ENCODE assay signal across 2 cellular contexts in genomic region chr20:53871541-53871940, GRCh38.
TF ChIP-seq lines count a peak whose summit lies in the region.

No MANE protein-coding gene starts in this region.

TF ChIP-seq in A549, 52 proteins besides CTCF, POLR2A, EP300 and RAD21 (continued from another document):
- no peak for TF ChIP-seq REST (IDR thresholded peaks at IDR 0.05)
- no peak for TF ChIP-seq PHF8 (IDR thresholded peaks at IDR 0.05; ENCODE audit: borderline replicate concordance, low read depth)
- no peak for TF ChIP-seq KDM1A (IDR thresholded peaks at IDR 0.05; ENCODE audit: low read depth)
- no peak for TF ChIP-seq GATA3 (IDR thresholded peaks at IDR 0.05; ENCODE audit: borderline replicate concordance)
- TF ChIP-seq EHF (CRISPR knock-in tag; IDR thresholded peaks at IDR 0.05), result no peak
- TF ChIP-seq, protein P1, sequence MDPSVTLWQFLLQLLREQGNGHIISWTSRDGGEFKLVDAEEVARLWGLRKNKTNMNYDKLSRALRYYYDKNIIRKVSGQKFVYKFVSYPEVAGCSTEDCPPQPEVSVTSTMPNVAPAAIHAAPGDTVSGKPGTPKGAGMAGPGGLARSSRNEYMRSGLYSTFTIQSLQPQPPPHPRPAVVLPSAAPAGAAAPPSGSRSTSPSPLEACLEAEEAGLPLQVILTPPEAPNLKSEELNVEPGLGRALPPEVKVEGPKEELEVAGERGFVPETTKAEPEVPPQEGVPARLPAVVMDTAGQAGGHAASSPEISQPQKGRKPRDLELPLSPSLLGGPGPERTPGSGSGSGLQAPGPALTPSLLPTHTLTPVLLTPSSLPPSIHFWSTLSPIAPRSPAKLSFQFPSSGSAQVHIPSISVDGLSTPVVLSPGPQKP (IDR thresholded peaks at IDR 0.05; ENCODE audit: low read depth, low read length), result no peak
- no peak for TF ChIP-seq ZNF302 (CRISPR knock-in tag; IDR thresholded peaks at IDR 0.05)
- no peak for TF ChIP-seq HOXB5 (CRISPR knock-in tag; IDR thresholded peaks at IDR 0.05)
- no peak for TF ChIP-seq ZSCAN20 (CRISPR knock-in tag; IDR thresholded peaks at IDR 0.05)
- TF ChIP-seq CEBPB (IDR thresholded peaks at IDR 0.05), result no peak
TF ChIP-seq in A549: peak in this region for 0.

TF ChIP-seq in GM23338, 12 proteins besides CTCF, POLR2A, EP300 and RAD21 (continued from another document):
- TF ChIP-seq, protein P2, sequence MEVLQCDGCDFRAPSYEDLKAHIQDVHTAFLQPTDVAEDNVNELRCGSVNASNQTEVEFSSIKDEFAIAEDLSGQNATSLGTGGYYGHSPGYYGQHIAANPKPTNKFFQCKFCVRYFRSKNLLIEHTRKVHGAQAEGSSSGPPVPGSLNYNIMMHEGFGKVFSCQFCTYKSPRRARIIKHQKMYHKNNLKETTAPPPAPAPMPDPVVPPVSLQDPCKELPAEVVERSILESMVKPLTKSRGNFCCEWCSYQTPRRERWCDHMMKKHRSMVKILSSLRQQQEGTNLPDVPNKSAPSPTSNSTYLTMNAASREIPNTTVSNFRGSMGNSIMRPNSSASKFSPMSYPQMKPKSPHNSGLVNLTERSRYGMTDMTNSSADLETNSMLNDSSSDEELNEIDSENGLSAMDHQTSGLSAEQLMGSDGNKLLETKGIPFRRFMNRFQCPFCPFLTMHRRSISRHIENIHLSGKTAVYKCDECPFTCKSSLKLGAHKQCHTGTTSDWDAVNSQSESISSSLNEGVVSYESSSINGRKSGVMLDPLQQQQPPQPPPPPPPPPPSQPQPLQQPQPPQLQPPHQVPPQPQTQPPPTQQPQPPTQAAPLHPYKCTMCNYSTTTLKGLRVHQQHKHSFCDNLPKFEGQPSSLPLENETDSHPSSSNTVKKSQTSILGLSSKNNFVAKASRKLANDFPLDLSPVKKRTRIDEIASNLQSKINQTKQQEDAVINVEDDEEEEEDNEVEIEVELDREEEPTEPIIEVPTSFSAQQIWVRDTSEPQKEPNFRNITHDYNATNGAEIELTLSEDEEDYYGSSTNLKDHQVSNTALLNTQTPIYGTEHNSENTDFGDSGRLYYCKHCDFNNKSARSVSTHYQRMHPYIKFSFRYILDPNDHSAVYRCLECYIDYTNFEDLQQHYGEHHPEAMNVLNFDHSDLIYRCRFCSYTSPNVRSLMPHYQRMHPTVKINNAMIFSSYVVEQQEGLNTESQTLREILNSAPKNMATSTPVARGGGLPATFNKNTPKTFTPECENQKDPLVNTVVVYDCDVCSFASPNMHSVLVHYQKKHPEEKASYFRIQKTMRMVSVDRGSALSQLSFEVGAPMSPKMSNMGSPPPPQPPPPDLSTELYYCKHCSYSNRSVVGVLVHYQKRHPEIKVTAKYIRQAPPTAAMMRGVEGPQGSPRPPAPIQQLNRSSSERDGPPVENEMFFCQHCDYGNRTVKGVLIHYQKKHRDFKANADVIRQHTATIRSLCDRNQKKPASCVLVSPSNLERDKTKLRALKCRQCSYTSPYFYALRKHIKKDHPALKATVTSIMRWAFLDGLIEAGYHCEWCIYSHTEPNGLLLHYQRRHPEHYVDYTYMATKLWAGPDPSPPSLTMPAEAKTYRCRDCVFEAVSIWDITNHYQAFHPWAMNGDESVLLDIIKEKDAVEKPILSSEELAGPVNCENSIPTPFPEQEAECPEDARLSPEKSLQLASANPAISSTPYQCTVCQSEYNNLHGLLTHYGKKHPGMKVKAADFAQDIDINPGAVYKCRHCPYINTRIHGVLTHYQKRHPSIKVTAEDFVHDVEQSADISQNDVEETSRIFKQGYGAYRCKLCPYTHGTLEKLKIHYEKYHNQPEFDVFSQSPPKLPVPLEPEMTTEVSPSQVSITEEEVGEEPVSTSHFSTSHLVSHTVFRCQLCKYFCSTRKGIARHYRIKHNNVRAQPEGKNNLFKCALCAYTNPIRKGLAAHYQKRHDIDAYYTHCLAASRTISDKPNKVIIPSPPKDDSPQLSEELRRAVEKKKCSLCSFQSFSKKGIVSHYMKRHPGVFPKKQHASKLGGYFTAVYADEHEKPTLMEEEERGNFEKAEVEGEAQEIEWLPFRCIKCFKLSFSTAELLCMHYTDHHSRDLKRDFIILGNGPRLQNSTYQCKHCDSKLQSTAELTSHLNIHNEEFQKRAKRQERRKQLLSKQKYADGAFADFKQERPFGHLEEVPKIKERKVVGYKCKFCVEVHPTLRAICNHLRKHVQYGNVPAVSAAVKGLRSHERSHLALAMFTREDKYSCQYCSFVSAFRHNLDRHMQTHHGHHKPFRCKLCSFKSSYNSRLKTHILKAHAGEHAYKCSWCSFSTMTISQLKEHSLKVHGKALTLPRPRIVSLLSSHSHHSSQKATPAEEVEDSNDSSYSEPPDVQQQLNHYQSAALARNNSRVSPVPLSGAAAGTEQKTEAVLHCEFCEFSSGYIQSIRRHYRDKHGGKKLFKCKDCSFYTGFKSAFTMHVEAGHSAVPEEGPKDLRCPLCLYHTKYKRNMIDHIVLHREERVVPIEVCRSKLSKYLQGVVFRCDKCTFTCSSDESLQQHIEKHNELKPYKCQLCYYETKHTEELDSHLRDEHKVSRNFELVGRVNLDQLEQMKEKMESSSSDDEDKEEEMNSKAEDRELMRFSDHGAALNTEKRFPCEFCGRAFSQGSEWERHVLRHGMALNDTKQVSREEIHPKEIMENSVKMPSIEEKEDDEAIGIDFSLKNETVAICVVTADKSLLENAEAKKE (CRISPR knock-in tag; IDR thresholded peaks at IDR 0.05), result no peak
- TF ChIP-seq ZNF331 (CRISPR knock-in tag; IDR thresholded peaks at IDR 0.05; ENCODE audit: low read depth), result no peak
- TF ChIP-seq CREB1 (CRISPR knock-in tag; IDR thresholded peaks at IDR 0.05; ENCODE audit: low read depth), result no peak
- TF ChIP-seq POLR2AphosphoS5 (IDR thresholded peaks at IDR 0.05; ENCODE audit: low read depth), result no peak
- TF ChIP-seq NANOG (IDR thresholded peaks at IDR 0.05; ENCODE audit: borderline replicate concordance), result no peak
